In the genomic region with DNA sequence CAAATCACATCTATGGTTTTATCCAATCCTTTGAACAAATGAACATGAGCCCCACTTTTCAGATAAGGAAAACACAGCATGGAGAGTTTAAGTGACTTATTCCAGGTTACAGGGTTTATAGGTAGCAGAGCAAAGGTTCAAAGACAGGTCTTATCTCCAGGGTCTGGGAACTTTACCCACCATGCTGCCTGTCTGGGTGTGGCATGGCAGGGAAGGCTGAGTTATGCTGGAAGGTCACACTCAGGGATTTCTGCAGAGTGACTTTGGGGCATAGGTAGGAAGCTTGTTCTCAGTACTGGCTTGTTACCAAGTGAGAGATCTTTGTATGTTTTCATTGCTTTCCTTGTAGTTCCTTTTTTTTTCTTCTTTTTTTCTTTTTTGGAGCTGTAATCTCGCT, we compare ENCODE assay signal across 15 cellular contexts. TPM values are rescaled to one million over a fixed set of nuclear protein-coding genes. Genes with fewer than 3 reads are reported as not detected.
A peak's percentile ranks its signal among the peaks of the same experiment; 100 is the strongest.
DNase-seq lines count a peak whose midpoint lies in the region; ATAC-seq and TF ChIP-seq lines count a peak whose summit lies in the region.
"Had no signal": no experiment of that assay in that cellular context is flagged by ENCODE, and none has a peak within 500 bp of the region (broad histone marks: within the 10 kb centered on the region; RNA-seq: fewer than 3 reads in every experiment).

No MANE protein-coding gene starts in this region.

- H3K27me3 Mint-ChIP-seq in activated naive CD4-positive, alpha-beta T cell treated with anti-CD3 and anti-CD28 coated beads, Interleukin-2, amount 10 ng/mL, durations not matched to agents 7 days and 5 days = no peaks in the 10 kb centered on the region
- no peaks in the 10 kb centered on the region for H3K27me3 Mint-ChIP-seq in activated CD8-positive, alpha-beta T cell treated with anti-CD3 and anti-CD28 coated beads, Interleukin-2, amount 10 ng/mL, durations not matched to agents 7 days and 5 days (ENCODE audit: low read depth)

- H3K27ac ChIP-seq in lower lobe of right lung (peak overlapping the region; percentile 64), upper lobe of left lung (peak overlapping the region; percentile 18 to 75 (median 62)), tibial nerve (peak overlapping the region in 1 of 4 donors; percentile 79)
- H3K27ac ChIP-seq: dorsolateral prefrontal cortex, ovary, thoracic aorta had no signal

- H3K36me3 ChIP-seq in lower lobe of right lung (no peaks in the 10 kb centered on the region), upper lobe of left lung (no peaks in the 10 kb centered on the region), tibial nerve (no peaks in the 10 kb centered on the region)
- H3K36me3 ChIP-seq: ovary, thoracic aorta had no signal

- H3K4me3 Mint-ChIP-seq in activated naive CD4-positive, alpha-beta T cell treated with anti-CD3 and anti-CD28 coated beads, Interleukin-2, amount 10 ng/mL, durations not matched to agents 7 days and 5 days = peak overlapping the region; percentile 80
- H3K4me3 Mint-ChIP-seq in activated CD8-positive, alpha-beta T cell treated with anti-CD3 and anti-CD28 coated beads, Interleukin-2, amount 10 ng/mL, durations not matched to agents 7 days and 5 days = peak overlapping the region; percentile 89

- H3K9me3 Mint-ChIP-seq in activated naive CD4-positive, alpha-beta T cell treated with anti-CD3 and anti-CD28 coated beads, Interleukin-2, amount 10 ng/mL, durations not matched to agents 7 days and 5 days = peaks cover 15% of the 10 kb centered on the region
- peaks cover 16% of the 10 kb centered on the region for H3K9me3 Mint-ChIP-seq in activated CD8-positive, alpha-beta T cell treated with anti-CD3 and anti-CD28 coated beads, Interleukin-2, amount 10 ng/mL, durations not matched to agents 7 days and 5 days (ENCODE audit: insufficient read depth)

- TF ChIP-seq CTCF in lower lobe of right lung (IDR thresholded peaks at IDR 0.05) (no peak), upper lobe of left lung (IDR thresholded peaks at IDR 0.05) (no peak), tibial nerve (IDR thresholded peaks at IDR 0.05) (no peak)

- CTCF ChIA-PET in activated naive CD4-positive, alpha-beta T cell treated with anti-CD3 and anti-CD28 coated beads, Interleukin-2, amount 10 ng/mL, durations not matched to agents 7 days and 5 days (lab: Charles Lee) = interaction anchor here (1.0 to 3.6 kb wide), 8 partner anchors 9 to 77 kb away, joined by 4 to 16 read pairs (median 6); no protein-coding TSS in a partner anchor
- CTCF ChIA-PET in activated CD8-positive, alpha-beta T cell treated with anti-CD3 and anti-CD28 coated beads, Interleukin-2, amount 10 ng/mL, durations not matched to agents 7 days and 5 days (lab: Charles Lee) = interaction anchor here (0.7 to 4.8 kb wide), 11 partner anchors 10 to 77 kb away, joined by 3 to 27 read pairs (median 8); no protein-coding TSS in a partner anchor

- H3K27ac Mint-ChIP-seq in activated naive CD4-positive, alpha-beta T cell treated with anti-CD3 and anti-CD28 coated beads, Interleukin-2, amount 10 ng/mL, durations not matched to agents 7 days and 5 days = peak overlapping the region; percentile 95
- H3K27ac Mint-ChIP-seq in activated CD8-positive, alpha-beta T cell treated with anti-CD3 and anti-CD28 coated beads, Interleukin-2, amount 10 ng/mL, durations not matched to agents 7 days and 5 days = peak overlapping the region; percentile 88

- TF ChIP-seq POLR2A in upper lobe of left lung (IDR thresholded peaks at IDR 0.05) = no peak
- TF ChIP-seq POLR2A in tibial nerve (IDR thresholded peaks at IDR 0.05) = no peak

- no peak for DNase-seq in activated naive CD4-positive, alpha-beta T cell treated with anti-CD3 and anti-CD28 coated beads, Interleukin-2, amount 10 ng/mL, durations not matched to agents 7 days and 5 days
- DNase-seq in activated naive CD4-positive, alpha-beta T cell (lab: John Stamatoyannopoulos, UW) = no peak
- DNase-seq in activated CD8-positive, alpha-beta T cell treated with anti-CD3 and anti-CD28 coated beads, Interleukin-2, amount 10 ng/mL, durations not matched to agents 7 days and 5 days = no peak
- DNase-seq in lower lobe of right lung (no peak), upper lobe of left lung (no peak), NCI-H526 treated with DMSO at 0.1 percent for 48 hours (lab: John Stamatoyannopoulos, UW) (no peak), tibial nerve (ENCODE audit: low spot score in 2 of 2) (no peak)
- DNase-seq: dorsolateral prefrontal cortex, NCI-H2029 treated with DMSO at 0.1 percent for 48 hours, ovary, SHP77 had no signal

- no peak for ATAC-seq in activated CD8-positive, alpha-beta T cell treated with anti-CD3 and anti-CD28 coated beads, Interleukin-2, amount 10 ng/mL, durations not matched to agents 7 days and 5 days
- no peak for ATAC-seq in lower lobe of right lung
- ATAC-seq in upper lobe of left lung (ENCODE audit: low FRiP score in 2 of 2) = no peak
- ATAC-seq in HG03045 (IDR thresholded peaks at IDR 0.05; ENCODE audit: unreplicated experiment) = no peak

- peaks cover 33% of the 10 kb centered on the region for H3K36me3 Mint-ChIP-seq in activated naive CD4-positive, alpha-beta T cell treated with anti-CD3 and anti-CD28 coated beads, Interleukin-2, amount 10 ng/mL, durations not matched to agents 7 days and 5 days
- peaks cover 32% of the 10 kb centered on the region for H3K36me3 Mint-ChIP-seq in activated CD8-positive, alpha-beta T cell treated with anti-CD3 and anti-CD28 coated beads, Interleukin-2, amount 10 ng/mL, durations not matched to agents 7 days and 5 days (ENCODE audit: low read depth)

- H3K4me1 Mint-ChIP-seq in activated naive CD4-positive, alpha-beta T cell treated with anti-CD3 and anti-CD28 coated beads, Interleukin-2, amount 10 ng/mL, durations not matched to agents 7 days and 5 days = peaks cover 89% of the 10 kb centered on the region
- peaks cover 87% of the 10 kb centered on the region for H3K4me1 Mint-ChIP-seq in activated CD8-positive, alpha-beta T cell treated with anti-CD3 and anti-CD28 coated beads, Interleukin-2, amount 10 ng/mL, durations not matched to agents 7 days and 5 days (ENCODE audit: low read depth)

- H3K4me3 ChIP-seq in lower lobe of right lung (no peak overlapping the region), upper lobe of left lung (peak overlapping the region in 1 of 4 donors; percentile 3), tibial nerve (peak overlapping the region in 1 of 4 donors; percentile 5)
- H3K4me3 ChIP-seq: dorsolateral prefrontal cortex, ovary, thoracic aorta had no signal

- H3K9me3 ChIP-seq in lower lobe of right lung (no peaks in the 10 kb centered on the region), upper lobe of left lung (no peaks in the 10 kb centered on the region), tibial nerve (no peaks in the 10 kb centered on the region)
- H3K9me3 ChIP-seq: ovary had no signal

- H3K4me1 ChIP-seq in lower lobe of right lung = no peaks in the 10 kb centered on the region
- H3K4me1 ChIP-seq in upper lobe of left lung = no peaks in the 10 kb centered on the region
- no peaks in the 10 kb centered on the region for H3K4me1 ChIP-seq in tibial nerve

- no peak for TF ChIP-seq EP300 in upper lobe of left lung (IDR thresholded peaks at IDR 0.05)
- TF ChIP-seq EP300 in tibial nerve (IDR thresholded peaks at IDR 0.05) = no peak

- H3K27me3 ChIP-seq in lower lobe of right lung (ENCODE audit: low read depth) = no peaks in the 10 kb centered on the region
- H3K27me3 ChIP-seq in upper lobe of left lung = no peaks in the 10 kb centered on the region
- no peaks in the 10 kb centered on the region for H3K27me3 ChIP-seq in tibial nerve
- H3K27me3 ChIP-seq: ovary had no signal

- intact Hi-C loops in lower lobe of right lung (cut with DNase I) = no loop called here

- POLR2A ChIA-PET in activated CD8-positive, alpha-beta T cell treated with anti-CD3 and anti-CD28 coated beads, Interleukin-2, amount 10 ng/mL, durations not matched to agents 7 days and 5 days (lab: Charles Lee) = interaction anchor here (0.6 to 3.8 kb wide), 14 partner anchors 9 to 513 kb away, joined by 3 to 31 read pairs (median 9); a partner anchor contains a TSS

- WGBS in upper lobe of left lung, 2 donors = 89 to 93% methylated on average over 1 of the region's 1 CpG
- WGBS in tibial nerve, 2 donors = 67 to 80% methylated on average over 1 of the region's 1 CpG

RNA-seq across cellular contexts. Expression of a gene that starts 1.8 kb away (rescaled TPM):
- total RNA-seq in activated CD8-positive, alpha-beta T cell treated with anti-CD3 and anti-CD28 coated beads, Interleukin-2, amount 10 ng/mL, durations not matched to agents 7 days and 5 days = 1 to 10 TPM; 8.6 to 9.2 TPM
- total RNA-seq in lower lobe of right lung = 1.0 TPM
- total RNA-seq in upper lobe of left lung = 1 to 10 TPM in 5 of 6 donors, under 1 TPM in 1; 0.98 to 6.2 (median 2.8) TPM
- 1 to 10 TPM in 1 of 4 donors, under 1 TPM in 3; under 0.01 to 1.8 (median 0.87) TPM for total RNA-seq in tibial nerve
- total RNA-seq: astrocyte, fibroblast of villous mesenchyme had no signal
